10 cellular contexts compared by ENCODE assay signal in the genomic region with DNA sequence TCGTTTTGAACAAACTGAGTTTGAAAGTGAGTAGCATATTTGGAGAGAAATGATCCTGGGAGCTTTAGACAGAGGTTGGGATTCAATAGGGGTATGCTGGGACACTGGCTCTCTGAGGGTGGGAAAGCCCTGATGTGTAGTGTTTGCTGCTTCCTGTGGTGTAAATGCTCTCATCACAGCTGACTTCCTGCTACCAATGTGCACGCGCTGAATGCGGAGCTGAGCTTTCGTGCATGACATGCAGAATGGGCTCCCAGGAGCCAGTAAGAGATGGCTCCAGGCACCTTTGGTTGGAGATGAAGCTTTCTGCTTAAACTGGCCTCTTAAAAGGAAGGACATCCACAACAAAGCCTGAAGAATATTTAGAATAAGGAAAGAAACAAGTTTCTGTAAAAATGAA.
DNase-seq lines count a peak whose midpoint lies in the region; ATAC-seq lines count a peak whose summit lies in the region.
"Had no signal": no experiment of that assay in that cellular context is flagged by ENCODE, and none has a peak within 500 bp of the region (broad histone marks: within the 10 kb centered on the region; RNA-seq: fewer than 3 reads in every experiment).

No MANE protein-coding gene starts in this region.

- H3K4me1 Mint-ChIP-seq in effector memory CD8-positive, alpha-beta T cell (ENCODE audit: low read depth in 2 of 2) = peaks cover 9 to 12% of the 10 kb centered on the region in 2 donors

- H3K9me3 Mint-ChIP-seq in effector memory CD8-positive, alpha-beta T cell = no peaks in the 10 kb centered on the region

- peaks cover 3% of the 10 kb centered on the region for H3K36me3 Mint-ChIP-seq in effector memory CD8-positive, alpha-beta T cell (ENCODE audit: insufficient read depth)

- H3K4me3 Mint-ChIP-seq in effector memory CD8-positive, alpha-beta T cell = peak overlapping the region; percentile 70 to 75

- peak; percentile 38 for ATAC-seq in GM18520 (IDR thresholded peaks at IDR 0.05; ENCODE audit: unreplicated experiment)
- peak; percentile 71 for ATAC-seq in GM21447 (IDR thresholded peaks at IDR 0.05; ENCODE audit: unreplicated experiment)
- ATAC-seq in HG03378 (IDR thresholded peaks at IDR 0.05; ENCODE audit: unreplicated experiment) = peak; percentile 70
- ATAC-seq in effector memory CD8-positive, alpha-beta T cell (replicated peaks) = peak; percentile 73
- ATAC-seq: heart left ventricle had no signal

- peak overlapping the region in 1 of 2 donors; percentile 49 for H3K27ac Mint-ChIP-seq in effector memory CD8-positive, alpha-beta T cell

- DNase-seq in effector memory CD8-positive, alpha-beta T cell = no peak
- no peak for DNase-seq in activated gamma-delta T cell (lab: John Stamatoyannopoulos, UW)
- no peak for DNase-seq in NOMO-1 treated with dmso at 0.1 percent for 144 hours (lab: John Stamatoyannopoulos, UW; ENCODE audit: unreplicated experiment)
- no peak for DNase-seq in inferior parietal cortex (ENCODE audit: extremely low spot score)
- DNase-seq in AG20443 (ENCODE audit: low spot score) = no peak
- DNase-seq: heart left ventricle, NCI-H524 had no signal

- peaks cover 40 to 54% of the 10 kb centered on the region in 2 donors for H3K27me3 Mint-ChIP-seq in effector memory CD8-positive, alpha-beta T cell
